ENCODE assay signal across 19 cellular contexts in the genomic region with DNA sequence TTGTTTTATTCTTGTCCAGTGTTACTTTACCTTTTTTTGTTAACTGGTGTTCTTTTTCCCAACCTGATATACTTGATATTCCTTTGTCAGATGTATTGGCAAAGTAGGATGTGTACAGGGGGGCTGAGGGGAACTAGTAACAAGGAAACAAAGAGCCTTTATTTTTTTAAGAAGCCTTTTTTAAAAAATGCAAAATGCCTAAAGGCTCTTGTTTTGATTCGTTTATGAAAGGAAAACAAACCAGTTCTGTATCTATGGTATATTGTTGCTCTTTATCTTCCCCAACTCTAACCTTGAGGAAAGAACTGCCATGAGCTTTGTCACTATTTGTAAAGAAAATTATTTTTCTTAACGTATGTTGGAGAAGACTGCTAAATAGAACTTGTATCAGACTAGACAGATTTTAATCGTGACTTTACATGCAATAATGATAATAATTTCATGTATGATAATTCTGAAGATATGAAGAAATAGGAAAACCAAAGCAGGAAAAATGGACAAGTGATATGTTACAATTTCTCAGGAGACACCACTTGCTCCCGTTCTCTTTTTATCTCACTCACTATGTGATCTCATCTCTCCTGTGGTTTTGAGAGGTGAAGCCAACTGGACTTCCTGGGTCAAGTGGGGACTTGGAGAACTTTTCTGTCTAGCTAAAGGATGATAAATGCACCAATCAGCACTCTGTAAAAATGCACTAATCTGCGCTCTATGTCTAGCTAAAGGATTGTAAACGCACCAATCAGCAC. TPM values are rescaled to one million over a fixed set of nuclear protein-coding genes. Genes with fewer than 3 reads are reported as not detected.
DNase-seq lines count a peak whose midpoint lies in the region; ATAC-seq, FAIRE-seq and TF ChIP-seq lines count a peak whose summit lies in the region.
"Had no signal": no experiment of that assay in that cellular context is flagged by ENCODE, and none has a peak within 500 bp of the region (broad histone marks: within the 10 kb centered on the region; RNA-seq: fewer than 3 reads in every experiment).

No MANE protein-coding gene starts in this region.

- H3K27ac Mint-ChIP-seq in endodermal cell (no peak overlapping the region), memory B cell (peak overlapping the region; percentile 88), T-helper 17 cell (no peak overlapping the region)
- H3K27ac Mint-ChIP-seq: CD4-positive, alpha-beta T cell; HFFc6 had no signal

- H3K4me2 ChIP-seq in Karpas-422 (ENCODE audit: low read depth, low read length, poor library complexity, severe bottlenecking), result no peak overlapping the region

- peak overlapping the region; percentile 8 for H3K4me3 ChIP-seq in endodermal cell (ENCODE audit: low read length)
- no peak overlapping the region for H3K4me3 ChIP-seq in small intestine (ENCODE audit: low read depth in 1 of 2, low read length in 2 of 2)
- no peak overlapping the region for H3K4me3 ChIP-seq in Karpas-422 (ENCODE audit: low read length)

- H3K9me3 ChIP-seq in endodermal cell (ENCODE audit: control insufficient read depth, low read length) (peaks cover 35% of the 10 kb centered on the region), small intestine (ENCODE audit: control insufficient read depth, low read depth) (no peaks in the 10 kb centered on the region), Karpas-422 (ENCODE audit: low read length) (0 out of 2 replicates have a peak, but pooled peaks cover 4% of the 10 kb centered on the region), T-helper 17 cell (ENCODE audit: control insufficient read depth, low read length, poor library complexity, severe bottlenecking) (no peaks in the 10 kb centered on the region)

- peaks cover 5% of the 10 kb centered on the region for H3K4me1 ChIP-seq in endodermal cell (ENCODE audit: control insufficient read depth, insufficient read depth, low read length)
- no peaks in the 10 kb centered on the region for H3K4me1 ChIP-seq in small intestine (ENCODE audit: control insufficient read depth in 2 of 2, insufficient read depth in 1 of 2, low read depth in 1 of 2, low read length in 1 of 2)
- no peaks in the 10 kb centered on the region for H3K4me1 ChIP-seq in Karpas-422 (ENCODE audit: low read length)

- H3K9ac ChIP-seq in endodermal cell (ENCODE audit: extremely low read depth, low read length, poor library complexity, severe bottlenecking) (no peak overlapping the region), Karpas-422 (ENCODE audit: low read length) (no peak overlapping the region)

- H3K9me3 Mint-ChIP-seq in endodermal cell (peaks cover 20% of the 10 kb centered on the region), memory B cell (peaks cover 5% of the 10 kb centered on the region)
- H3K9me3 Mint-ChIP-seq: CD4-positive, alpha-beta T cell had no signal

- TF ChIP-seq CTCF in endodermal cell (conservative IDR thresholded peaks at IDR 0.05), result no peak

- H3K36me3 Mint-ChIP-seq in endodermal cell (ENCODE audit: low read depth) (peaks cover 12% of the 10 kb centered on the region), memory B cell (peaks cover 20% of the 10 kb centered on the region), T-helper 17 cell (ENCODE audit: low read depth) (no peaks in the 10 kb centered on the region)

- DNase-seq in GM12892 (ENCODE audit: insufficient read length), result no peak
- DNase-seq in endodermal cell, result no peak
- no peak for DNase-seq in memory B cell (ENCODE audit: low spot score in 2 of 2)
- no peak for DNase-seq in small intestine
- no peak for DNase-seq in Karpas-422
- no peak for DNase-seq in SKM-1 treated with dmso at 0.1 percent for 144 hours (lab: John Stamatoyannopoulos, UW; ENCODE audit: unreplicated experiment)
- DNase-seq in T-helper 17 cell, result no peak
- DNase-seq: ACHN; C1 segment of cervical spinal cord; CD4-positive, alpha-beta T cell; COR-L47; DND-41; GDM1; HCEC 1CT; HFFc6 had no signal

- FAIRE-seq in GM12892 (lab: Jason Lieb, UNC) (peak; percentile 33), small intestine (lab: Jason Lieb, UNC) (no peak)
- FAIRE-seq: D721Med had no signal

- H3K9me2 ChIP-seq in Karpas-422 (replicated peaks; ENCODE audit: insufficient read depth, low read length), result no peaks in the 10 kb centered on the region

- H3K79me2 ChIP-seq in Karpas-422 (ENCODE audit: low read length), result no peaks in the 10 kb centered on the region

- H3K27me3 ChIP-seq in endodermal cell (ENCODE audit: control insufficient read depth, insufficient read depth, low read length, poor library complexity, severe bottlenecking) (no peaks in the 10 kb centered on the region), small intestine (ENCODE audit: control insufficient read depth in 2 of 2, insufficient read depth in 2 of 2, low read length in 2 of 2) (no peaks in the 10 kb centered on the region), Karpas-422 (ENCODE audit: low read length) (no peaks in the 10 kb centered on the region)

- no peaks in the 10 kb centered on the region for H3K36me3 ChIP-seq in endodermal cell (ENCODE audit: control insufficient read depth, insufficient read depth, low read length)
- no peaks in the 10 kb centered on the region for H3K36me3 ChIP-seq in small intestine (ENCODE audit: control insufficient read depth in 2 of 2, insufficient read depth in 2 of 2, low read length in 2 of 2)
- H3K36me3 ChIP-seq in Karpas-422 (ENCODE audit: insufficient read depth, low read length), result no peaks in the 10 kb centered on the region

- H3K4me3 Mint-ChIP-seq in endodermal cell (no peak overlapping the region), memory B cell (no peak overlapping the region), T-helper 17 cell (no peak overlapping the region)
- H3K4me3 Mint-ChIP-seq: CD4-positive, alpha-beta T cell; HFFc6 had no signal

- H3K27ac ChIP-seq in endodermal cell (ENCODE audit: low read depth, low read length), result no peak overlapping the region
- H3K27ac ChIP-seq in small intestine (ENCODE audit: low read depth in 1 of 2, low read length in 1 of 2), result no peak overlapping the region
- no peak overlapping the region for H3K27ac ChIP-seq in Karpas-422 (ENCODE audit: low read length)

- ATAC-seq in memory B cell (ENCODE audit: low read depth) (no peak), T-helper 17 cell (no peak)

- WGBS in endodermal cell (ENCODE audit: insufficient coverage in 1 of 2, insufficient read length in 1 of 2), 2 experiments, result 93 to 94% methylated on average over 5 to 6 of the region's 6 CpGs
- 81 to 89% (median 81%) methylated on average over 6 of the region's 6 CpGs for WGBS in small intestine, 3 donors

- peaks cover 21% of the 10 kb centered on the region for H3K4me1 Mint-ChIP-seq in endodermal cell
- peaks cover 34% of the 10 kb centered on the region for H3K4me1 Mint-ChIP-seq in memory B cell
- H3K4me1 Mint-ChIP-seq in T-helper 17 cell, result no peaks in the 10 kb centered on the region

- H3K27me3 Mint-ChIP-seq in endodermal cell (ENCODE audit: insufficient read depth) (no peaks in the 10 kb centered on the region), memory B cell (no peaks in the 10 kb centered on the region), T-helper 17 cell (no peaks in the 10 kb centered on the region)
- H3K27me3 Mint-ChIP-seq: IgD-negative memory B cell had no signal

- no peak for TF ChIP-seq POLR2A in GM12892 (IDR thresholded peaks at IDR 0.05; ENCODE audit: low read depth, low read length)

- H2AFZ ChIP-seq in Karpas-422 (ENCODE audit: low read length), result no peak overlapping the region

- no peaks in the 10 kb centered on the region for H4K20me1 ChIP-seq in Karpas-422 (ENCODE audit: insufficient read depth, low read depth, low read length)

RNA-seq across cellular contexts. Expression of a gene that starts 22.7 kb away (rescaled TPM):
- 2.6 TPM for polyA plus RNA-seq in GM12892 (2012; ENCODE audit: missing spikeins)
- total RNA-seq in endodermal cell (1 to 10 TPM; 1.4 to 1.5 TPM), T-helper 17 cell (1 to 10 TPM in 1 of 2 donors, not detected in 1; 1.5 TPM)
- polyA plus RNA-seq in endodermal cell (2013, experiment 1 of 2), result 0.18 TPM
- 0.21 TPM for polyA plus RNA-seq in endodermal cell (2013, experiment 2 of 2)
- under 1 TPM in 1 of 3 donors, not detected in 2; 0.09 TPM for polyA plus RNA-seq in small intestine
- total RNA-seq in Karpas-422 (2014; rRNA removed; shearing (Covaris generic); ENCODE audit: low replicate concordance), result not detected in 2 replicates
- total RNA-seq: A172; CD4-positive, alpha-beta T cell; HFFc6; HT1080 had no signal
